Comparison of ENCODE assay signal across 24 cellular contexts in the genomic region with DNA sequence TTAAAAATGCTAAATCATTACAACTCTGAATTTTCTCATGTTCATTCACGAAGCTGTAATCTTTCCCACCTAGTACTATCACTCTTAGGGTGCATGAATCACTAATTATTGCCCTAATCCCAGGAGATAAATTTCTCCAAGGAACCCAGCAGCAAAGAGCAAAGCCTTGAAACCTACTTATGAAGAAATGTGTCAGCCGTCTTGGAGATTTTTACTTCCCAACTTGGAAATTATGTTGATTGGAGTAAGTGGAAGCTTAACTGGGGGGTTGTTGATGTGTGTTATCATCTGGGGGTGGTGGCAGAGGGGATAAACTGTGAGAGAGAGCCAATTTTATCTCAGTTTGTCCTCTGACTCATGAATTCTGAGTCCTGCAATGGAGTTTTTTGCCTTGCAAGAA.
"Had no signal": no experiment of that assay in that cellular context is flagged by ENCODE, and none has a peak within 500 bp of the region (broad histone marks: within the 10 kb centered on the region; RNA-seq: fewer than 3 reads in every experiment).

No MANE protein-coding gene starts in this region.

- H3K27me3 ChIP-seq: ascending aorta, breast epithelium, esophagus squamous epithelium, sigmoid colon, spleen, upper lobe of left lung had no signal

- H3K27ac Mint-ChIP-seq: activated CD4-positive, alpha-beta memory T cell treated with anti-CD3 and anti-CD28 coated beads, Interleukin-2, amount 10 ng/mL, durations not matched to agents 7 days and 5 days; activated CD8-positive, alpha-beta memory T cell treated with anti-CD3 and anti-CD28 coated beads, Interleukin-2, amount 10 ng/mL, durations not matched to agents 7 days and 5 days; activated naive CD4-positive, alpha-beta T cell treated with anti-CD3 and anti-CD28 coated beads, Interleukin-2, amount 50 U/mL, for 24 hours; naive thymus-derived CD4-positive, alpha-beta T cell had no signal

- H3K9me3 Mint-ChIP-seq: activated CD4-positive, alpha-beta memory T cell treated with anti-CD3 and anti-CD28 coated beads, Interleukin-2, amount 10 ng/mL, durations not matched to agents 7 days and 5 days; neural crest cell had no signal

- H3K36me3 ChIP-seq: ascending aorta, breast epithelium, esophagus squamous epithelium, lower lobe of right lung, sigmoid colon, spleen, upper lobe of left lung had no signal

- H3K36me3 Mint-ChIP-seq: activated CD8-positive, alpha-beta memory T cell treated with anti-CD3 and anti-CD28 coated beads, Interleukin-2, amount 10 ng/mL, durations not matched to agents 7 days and 5 days; activated naive CD4-positive, alpha-beta T cell treated with anti-CD3 and anti-CD28 coated beads, Interleukin-2, amount 50 U/mL, for 24 hours; naive thymus-derived CD4-positive, alpha-beta T cell had no signal

- FAIRE-seq: colon, endothelial cell of umbilical vein had no signal

- H3K9me3 ChIP-seq: ascending aorta, breast epithelium, esophagus squamous epithelium, lower lobe of right lung, sigmoid colon, spleen, upper lobe of left lung had no signal

- H3K4me1 Mint-ChIP-seq: activated CD4-positive, alpha-beta memory T cell treated with anti-CD3 and anti-CD28 coated beads, Interleukin-2, amount 10 ng/mL, durations not matched to agents 7 days and 5 days; activated CD8-positive, alpha-beta memory T cell treated with anti-CD3 and anti-CD28 coated beads, Interleukin-2, amount 10 ng/mL, durations not matched to agents 7 days and 5 days; activated naive CD4-positive, alpha-beta T cell treated with anti-CD3 and anti-CD28 coated beads, Interleukin-2, amount 50 U/mL, for 24 hours; central memory CD8-positive, alpha-beta T cell; naive thymus-derived CD4-positive, alpha-beta T cell; neural crest cell had no signal

- H3K4me3 ChIP-seq: ascending aorta, breast epithelium, esophagus squamous epithelium, lower lobe of right lung, sigmoid colon, spleen, upper lobe of left lung had no signal

- H3K27me3 Mint-ChIP-seq: activated CD4-positive, alpha-beta memory T cell treated with anti-CD3 and anti-CD28 coated beads, Interleukin-2, amount 10 ng/mL, durations not matched to agents 7 days and 5 days; activated CD8-positive, alpha-beta memory T cell treated with anti-CD3 and anti-CD28 coated beads, Interleukin-2, amount 10 ng/mL, durations not matched to agents 7 days and 5 days; activated naive CD4-positive, alpha-beta T cell treated with anti-CD3 and anti-CD28 coated beads, Interleukin-2, amount 50 U/mL, for 24 hours; central memory CD8-positive, alpha-beta T cell had no signal

- H3K27ac ChIP-seq: ascending aorta, breast epithelium, esophagus squamous epithelium, lower lobe of right lung, sigmoid colon, spleen, upper lobe of left lung had no signal

- H3K4me3 Mint-ChIP-seq: activated CD4-positive, alpha-beta memory T cell treated with anti-CD3 and anti-CD28 coated beads, Interleukin-2, amount 10 ng/mL, durations not matched to agents 7 days and 5 days; activated CD8-positive, alpha-beta memory T cell treated with anti-CD3 and anti-CD28 coated beads, Interleukin-2, amount 10 ng/mL, durations not matched to agents 7 days and 5 days; activated naive CD4-positive, alpha-beta T cell treated with anti-CD3 and anti-CD28 coated beads, Interleukin-2, amount 50 U/mL, for 24 hours; central memory CD8-positive, alpha-beta T cell; naive thymus-derived CD4-positive, alpha-beta T cell; neural crest cell had no signal

- DNase-seq: activated CD4-positive, alpha-beta memory T cell treated with anti-CD3 and anti-CD28 coated beads, Interleukin-2, amount 10 ng/mL, durations not matched to agents 7 days and 5 days; activated CD4-positive, alpha-beta T cell treated with anti-CD3 and anti-CD28 coated beads for 48 hours; activated CD8-positive, alpha-beta memory T cell treated with anti-CD3 and anti-CD28 coated beads, Interleukin-2, amount 10 ng/mL, durations not matched to agents 7 days and 5 days; activated gamma-delta T cell; activated T-cell treated with anti-CD3 and anti-CD28 coated beads for 4 hours; effector memory CD4-positive, alpha-beta T cell; esophagus squamous epithelium; foreskin fibroblast; lower lobe of right lung; naive thymus-derived CD4-positive, alpha-beta T cell; occipital lobe; sigmoid colon; spleen; stimulated activated CD4-positive, alpha-beta T cell treated with anti-CD3 and anti-CD28 coated beads, Interleukin-4, amount 100 ng/mL, for 24 hours; stimulated activated naive CD4-positive, alpha-beta T cell treated with Interleukin-2 at 50 U/mL for 16 hours; T-helper 9 cell; upper lobe of left lung had no signal

- H3K4me1 ChIP-seq: ascending aorta, breast epithelium, esophagus squamous epithelium, lower lobe of right lung, spleen, upper lobe of left lung had no signal
